Comparison of ENCODE assay signal across 8 cellular contexts in the genomic region with DNA sequence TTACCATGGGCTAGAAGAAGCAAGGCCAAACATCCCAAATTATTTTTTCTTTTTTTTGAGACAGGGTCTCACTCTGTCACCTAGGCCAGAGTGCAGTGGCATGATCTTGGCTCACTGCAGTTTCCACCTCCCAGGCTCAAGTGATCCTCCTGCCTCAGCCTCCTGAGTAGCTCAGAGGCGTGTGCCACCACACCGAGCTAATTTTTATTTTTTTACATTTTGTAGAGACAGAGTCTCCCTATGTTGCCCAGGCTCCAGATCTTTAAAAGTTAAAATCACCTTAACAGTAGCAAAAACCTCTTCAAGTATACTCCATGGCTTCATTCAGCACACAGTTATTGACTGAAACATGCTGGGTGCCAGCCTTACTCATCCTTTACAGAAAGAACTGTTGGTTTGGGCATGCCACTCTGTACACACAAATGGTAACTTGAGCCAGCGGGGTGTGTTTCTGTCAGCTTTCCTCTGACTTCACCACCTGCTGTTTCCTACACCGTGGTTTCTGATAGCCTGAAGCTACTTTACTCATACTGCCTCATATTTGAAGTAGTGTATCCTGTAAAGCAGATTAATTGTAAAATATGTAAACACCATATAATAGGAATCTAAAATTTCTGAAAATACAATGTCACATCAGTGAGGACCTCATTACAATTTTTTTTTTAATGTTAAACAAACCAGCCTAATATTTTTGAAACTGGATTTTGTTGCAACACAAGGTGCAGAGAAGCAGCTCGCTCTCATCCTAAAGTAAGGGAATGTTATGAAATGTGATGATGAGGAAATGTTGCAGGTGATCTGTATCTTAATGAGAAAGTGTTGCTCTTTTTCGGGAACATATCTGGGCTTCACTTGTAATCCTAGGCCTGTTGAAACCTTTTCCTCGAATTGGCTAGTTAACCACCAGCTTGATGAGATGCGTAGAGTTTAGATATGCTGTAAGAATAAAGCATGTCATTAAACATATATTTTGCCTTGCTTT.
DNase-seq lines count a peak whose midpoint lies in the region; FAIRE-seq and TF ChIP-seq lines count a peak whose summit lies in the region.

No MANE protein-coding gene starts in this region.

- H3K4me3 ChIP-seq in tibial artery (no peak overlapping the region), kidney (ENCODE audit: low read length in 2 of 2) (no peak overlapping the region)

- H3K27ac ChIP-seq in tibial artery (peak overlapping the region; percentile 56 to 75), kidney (ENCODE audit: low read depth in 2 of 2, low read length in 2 of 2) (no peak overlapping the region)

- no peak for TF ChIP-seq CTCF in tibial artery (IDR thresholded peaks at IDR 0.05)
- no peak for TF ChIP-seq CTCF in kidney (IDR thresholded peaks at IDR 0.05; ENCODE audit: borderline replicate concordance, extremely low read depth, insufficient read depth)

- H3K4me1 ChIP-seq in tibial artery (peaks cover 0 to 31% (median 9%) of the 10 kb centered on the region in 4 donors), kidney (ENCODE audit: control insufficient read depth in 1 of 2, insufficient read depth in 1 of 2, low read depth in 1 of 2, low read length in 2 of 2) (no peaks in the 10 kb centered on the region)

- no peak for FAIRE-seq in kidney (lab: Jason Lieb, UNC)

- peak; percentile 40 to 81 for DNase-seq in NCI-H524 (lab: John Stamatoyannopoulos, UW)
- no peak for DNase-seq in NCI-H524 treated with DMSO at 0.1 percent for 48 hours (lab: John Stamatoyannopoulos, UW)
- DNase-seq in NCI-H748 treated with DMSO at 0.1 percent for 48 hours (lab: John Stamatoyannopoulos, UW) = peak; percentile 80
- DNase-seq in fibroblast of peridontal ligament (ENCODE audit: extremely low read depth) = peak; percentile 52
- DNase-seq in tibial artery = no peak
- DNase-seq in kidney = no peak
- no peak for DNase-seq in stimulated activated CD4-positive, alpha-beta T cell treated with anti-CD3 and anti-CD28 coated beads, Interleukin-4, amount 100 ng/mL, for 4 hours
- no peak for DNase-seq in OCI-M2 (lab: John Stamatoyannopoulos, UW; ENCODE audit: unreplicated experiment)

- peaks cover 0 to 22% (median 16%) of the 10 kb centered on the region in 3 donors for H3K36me3 ChIP-seq in tibial artery
- peaks cover 0 to 7% of the 10 kb centered on the region in 2 donors for H3K36me3 ChIP-seq in kidney (ENCODE audit: control insufficient read depth in 1 of 2, insufficient read depth in 2 of 2, low read length in 2 of 2)

- H3K9me3 ChIP-seq in tibial artery (no peaks in the 10 kb centered on the region), kidney (ENCODE audit: control insufficient read depth in 1 of 2, low read length in 2 of 2) (no peaks in the 10 kb centered on the region)

- no peak overlapping the region for H3K9ac ChIP-seq in kidney (ENCODE audit: low read length in 2 of 2)

- intact Hi-C loops in tibial artery (cut with DNase I; ENCODE audit: low total_unique reads) = no loop called here
- intact Hi-C loops in kidney (cut with DNase I) = no loop called here

- H3K27me3 ChIP-seq in tibial artery = no peaks in the 10 kb centered on the region

Comparison
In these comparisons a context has a peak if more than half of its experiments do, and no peak if none do; other contexts are left out.
1. DNase-seq: peak in NCI-H524 (2 of 2), NCI-H748 treated with DMSO at 0.1 percent for 48 hours (single experiment) and fibroblast of peridontal ligament (single experiment); none in NCI-H524 treated with DMSO at 0.1 percent for 48 hours (single experiment), tibial artery (0 of 2), kidney (single experiment), stimulated activated CD4-positive, alpha-beta T cell treated with anti-CD3 and anti-CD28 coated beads, Interleukin-4, amount 100 ng/mL, for 4 hours (0 of 2) and OCI-M2 (single experiment).
2. H3K27ac ChIP-seq: peak in tibial artery (2 of 2); none in kidney (0 of 2).